Comparison of ENCODE assay signal across 8 cellular contexts in the genomic region with DNA sequence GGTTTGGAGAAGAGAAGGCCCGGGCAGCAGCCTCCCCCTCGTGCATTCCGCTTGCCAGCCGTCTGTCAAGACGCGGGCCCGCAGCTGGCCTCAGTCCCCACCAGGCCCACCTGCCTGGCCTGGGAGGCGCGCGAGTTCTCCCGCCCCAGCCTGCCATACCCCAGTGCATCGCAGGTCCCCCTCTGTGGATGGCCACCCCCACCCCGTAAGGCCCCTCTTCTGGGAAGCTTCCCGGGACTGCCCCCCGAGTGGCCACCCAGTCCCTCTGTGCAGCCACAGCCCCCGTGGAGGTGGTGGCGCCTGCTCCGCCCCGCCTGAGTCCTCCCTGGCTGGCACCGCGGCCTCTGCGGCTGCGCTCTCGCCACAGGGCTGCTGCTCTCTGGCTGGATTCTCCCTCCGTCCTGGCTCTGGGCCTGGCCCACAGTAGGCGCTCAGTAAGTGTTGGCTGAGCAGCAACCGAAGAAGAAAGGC.
DNase-seq lines count a peak whose midpoint lies in the region; ATAC-seq and TF ChIP-seq lines count a peak whose summit lies in the region.

No MANE protein-coding gene starts in this region.

- intact Hi-C loops in Panc1 (cut with micrococcal nuclease; ENCODE audit: unreplicated experiment), result no loop called here
- intact Hi-C loops in posterior cingulate gyrus (cut with DNase I), result no loop called here

- H3K9me3 ChIP-seq in Panc1 (ENCODE audit: control insufficient read depth, insufficient read depth, low read depth, low read length) (no peaks in the 10 kb centered on the region), gastroesophageal sphincter (no peaks in the 10 kb centered on the region), Karpas-422 (ENCODE audit: low read length) (no peaks in the 10 kb centered on the region)

- H3K4me2 ChIP-seq in Karpas-422 (ENCODE audit: low read depth, low read length, poor library complexity, severe bottlenecking), result no peak overlapping the region

- CTCF ChIA-PET in Panc1 (lab: Charles Lee) (no interaction called here), HEK293T (lab: Yijun Ruan, JAX) (interaction anchor here (0.6 kb wide), 1 partner anchor 174 kb away, joined by 9 read pairs; no protein-coding TSS in a partner anchor)

- H3K27me3 ChIP-seq in Panc1 (ENCODE audit: control insufficient read depth, insufficient read depth, low read length) (no peaks in the 10 kb centered on the region), gastroesophageal sphincter (no peaks in the 10 kb centered on the region), Karpas-422 (ENCODE audit: low read length) (no peaks in the 10 kb centered on the region)

- H2AFZ ChIP-seq in Karpas-422 (ENCODE audit: low read length), result no peak overlapping the region

- no peak for TF ChIP-seq POLR2A in gastroesophageal sphincter (IDR thresholded peaks at IDR 0.05)

- no peaks in the 10 kb centered on the region for H3K9me2 ChIP-seq in Karpas-422 (replicated peaks; ENCODE audit: insufficient read depth, low read length)

- TF ChIP-seq CTCF in Panc1 (IDR thresholded peaks at IDR 0.05) (no peak), gastroesophageal sphincter (IDR thresholded peaks at IDR 0.05) (no peak)

- DNase-seq in DMS 273 treated with DMSO at 0.1 percent for 48 hours (lab: John Stamatoyannopoulos, UW) (peak; percentile 62), Panc1 (ENCODE audit: low read depth, low spot score) (no peak), posterior cingulate gyrus (peak; percentile 82 to 98 (median 89)), glomerular visceral epithelial cell (ENCODE audit: extremely low spot score) (no peak), HEK293T (ENCODE audit: extremely low spot score) (no peak), mesenteric fat pad (ENCODE audit: low spot score) (no peak), Karpas-422 (no peak)

- H4K20me1 ChIP-seq in Karpas-422 (ENCODE audit: insufficient read depth, low read depth, low read length), result peaks cover 10% of the 10 kb centered on the region

- H3K79me2 ChIP-seq in Karpas-422 (ENCODE audit: low read length), result no peaks in the 10 kb centered on the region

- peak; percentile 80 for ATAC-seq in Panc1
- peak; percentile 74 for ATAC-seq in gastroesophageal sphincter

- in situ Hi-C loops in Panc1 (cut with HindIII; ENCODE audit: low pct_unique_long_range_greater_than_20kb, low sequenced_read_pairs), result no loop called here

- H3K4me1 ChIP-seq in Panc1 (ENCODE audit: control insufficient read depth, insufficient read depth, low read length), result peaks cover 16% of the 10 kb centered on the region
- peaks cover 0 to 46% (median 4%) of the 10 kb centered on the region in 3 donors for H3K4me1 ChIP-seq in gastroesophageal sphincter
- no peaks in the 10 kb centered on the region for H3K4me1 ChIP-seq in Karpas-422 (ENCODE audit: low read length)

- H3K4me3 ChIP-seq in Panc1 (ENCODE audit: low read depth in 2 of 2, low read length in 2 of 2), result peak overlapping the region; percentile 13 to 31; a peak in 3 of 4 replicates
- H3K4me3 ChIP-seq in gastroesophageal sphincter, result peak overlapping the region; percentile 10 to 60
- no peak overlapping the region for H3K4me3 ChIP-seq in Karpas-422 (ENCODE audit: low read length)

- no peak overlapping the region for H3K9ac ChIP-seq in Karpas-422 (ENCODE audit: low read length)

- POLR2A ChIA-PET in Panc1 (lab: Charles Lee), result interaction anchor here (0.7 kb wide), 1 partner anchor 418 kb away, joined by 4 read pairs; no protein-coding TSS in a partner anchor
- POLR2A ChIA-PET in HEK293T (lab: Yijun Ruan, JAX), result interaction anchor here (0.9 to 1.7 kb wide), 2 partner anchors 10 to 25 kb away, joined by 3 to 9 read pairs; no protein-coding TSS in a partner anchor

- no TSS peak for BruUV-seq in Panc1 (replicated peaks; lab: Mats Ljungman, UMichigan)

- H3K36me3 ChIP-seq in Panc1 (ENCODE audit: control insufficient read depth, insufficient read depth, low read length) (no peaks in the 10 kb centered on the region), gastroesophageal sphincter (no peaks in the 10 kb centered on the region), Karpas-422 (ENCODE audit: insufficient read depth, low read length) (no peaks in the 10 kb centered on the region)

- H3K27ac ChIP-seq in Panc1 (ENCODE audit: low read length) (peak overlapping the region; percentile 69), gastroesophageal sphincter (peak overlapping the region; percentile 41 to 88 (median 84)), Karpas-422 (ENCODE audit: low read length) (no peak overlapping the region)

- 4 to 10% methylated on average over 2 to 5 of the region's 27 CpGs for WGBS in gastroesophageal sphincter (ENCODE audit: low coverage in 1 of 2), 2 donors

- no peak for TF ChIP-seq EP300 in gastroesophageal sphincter (IDR thresholded peaks at IDR 0.05)

TF ChIP-seq in HEK293T, 16 proteins besides CTCF, POLR2A, EP300 and RAD21:
- TF ChIP-seq BHLHE40 (IDR thresholded peaks at IDR 0.05; ENCODE audit: borderline replicate concordance), result no peak
- TF ChIP-seq ELF4 (IDR thresholded peaks at IDR 0.05), result no peak
- TF ChIP-seq TARDBP (IDR thresholded peaks at IDR 0.05), result no peak
- TF ChIP-seq FOXM1 (IDR thresholded peaks at IDR 0.05; ENCODE audit: borderline replicate concordance), result no peak
- no peak for TF ChIP-seq NFRKB (IDR thresholded peaks at IDR 0.05)
- no peak for TF ChIP-seq ZNF384 (IDR thresholded peaks at IDR 0.05)
- no peak for TF ChIP-seq SP1 (IDR thresholded peaks at IDR 0.05)
- no peak for TF ChIP-seq FOXK2 (IDR thresholded peaks at IDR 0.05)

Comparison
In these comparisons a context has a peak if more than half of its experiments do, and no peak if none do; other contexts are left out.
1. DNase-seq: peak in DMS 273 treated with DMSO at 0.1 percent for 48 hours (single experiment) and posterior cingulate gyrus (10 of 10); none in Panc1 (single experiment), glomerular visceral epithelial cell (single experiment), HEK293T (single experiment), mesenteric fat pad (single experiment) and Karpas-422 (single experiment).